In genomic region chr3:122427857-122428471, GRCh38 we compare ENCODE assay signal across 17 cellular contexts. TPM values are rescaled to one million over a fixed set of nuclear protein-coding genes. Genes with fewer than 3 reads are reported as not detected.
DNase-seq lines count a peak whose midpoint lies in the region; ATAC-seq and TF ChIP-seq lines count a peak whose summit lies in the region.
"Had no signal": no experiment of that assay in that cellular context is flagged by ENCODE, and none has a peak within 500 bp of the region (broad histone marks: within the 10 kb centered on the region; RNA-seq: fewer than 3 reads in every experiment).

No MANE protein-coding gene starts in this region.

- peak overlapping the region; percentile 85 for H3K27ac Mint-ChIP-seq in activated naive CD4-positive, alpha-beta T cell treated with anti-CD3 and anti-CD28 coated beads, Interleukin-2, amount 50 U/mL, for 24 hours
- H3K27ac Mint-ChIP-seq in effector memory CD8-positive, alpha-beta T cell: peak overlapping the region; percentile 60 to 81
- H3K27ac Mint-ChIP-seq in stimulated activated naive CD8-positive, alpha-beta T cell treated with anti-CD3 and anti-CD28 coated beads, Interleukin-15, Interleukin-2, amounts not matched to agents 100 ng/mL and 50 ng/mL, for 24 hours: peak overlapping the region; percentile 91
- no peak overlapping the region for H3K27ac Mint-ChIP-seq in progenitor cell of endocrine pancreas
- H3K27ac Mint-ChIP-seq: GM23338 had no signal

- H3K9ac ChIP-seq in SK-N-MC (ENCODE audit: insufficient read length): no peak overlapping the region

- peaks cover 89% of the 10 kb centered on the region for H3K36me3 ChIP-seq in SK-N-MC (ENCODE audit: insufficient read depth, low read length)

- no peak for DNase-seq in activated naive CD4-positive, alpha-beta T cell (lab: John Stamatoyannopoulos, UW)
- DNase-seq in SK-N-MC (ENCODE audit: low read depth, low spot score): no peak
- no peak for DNase-seq in effector memory CD8-positive, alpha-beta T cell
- no peak for DNase-seq in cerebellar cortex (ENCODE audit: low spot score)
- no peak for DNase-seq in AG08395 (ENCODE audit: low spot score)
- no peak for DNase-seq in progenitor cell of endocrine pancreas (ENCODE audit: low spot score, unreplicated experiment)
- DNase-seq: DMS153; effector CD4-positive, alpha-beta T cell; foreskin melanocyte; NCI-H187 treated with DMSO at 0.1 percent for 48 hours; NCI-H526; psoas muscle had no signal

- H3K9me3 ChIP-seq in SK-N-MC (ENCODE audit: low read depth, low read length): no peaks in the 10 kb centered on the region
- H3K9me3 ChIP-seq: ascending aorta, psoas muscle, vagina had no signal

- no peak overlapping the region for H3K4me3 Mint-ChIP-seq in activated naive CD4-positive, alpha-beta T cell treated with anti-CD3 and anti-CD28 coated beads, Interleukin-2, amount 50 U/mL, for 24 hours
- H3K4me3 Mint-ChIP-seq in effector memory CD8-positive, alpha-beta T cell: no peak overlapping the region
- no peak overlapping the region for H3K4me3 Mint-ChIP-seq in stimulated activated naive CD8-positive, alpha-beta T cell treated with anti-CD3 and anti-CD28 coated beads, Interleukin-15, Interleukin-2, amounts not matched to agents 100 ng/mL and 50 ng/mL, for 24 hours
- no peak overlapping the region for H3K4me3 Mint-ChIP-seq in progenitor cell of endocrine pancreas (ENCODE audit: low read depth)
- H3K4me3 Mint-ChIP-seq: GM23338 had no signal

- no peak overlapping the region for H3K4me3 ChIP-seq in SK-N-MC
- H3K4me3 ChIP-seq: ascending aorta, GM23338, psoas muscle, vagina had no signal

- H3K4me1 Mint-ChIP-seq in activated naive CD4-positive, alpha-beta T cell treated with anti-CD3 and anti-CD28 coated beads, Interleukin-2, amount 50 U/mL, for 24 hours: peaks cover 17% of the 10 kb centered on the region
- peaks cover 4 to 13% of the 10 kb centered on the region in 2 donors for H3K4me1 Mint-ChIP-seq in effector memory CD8-positive, alpha-beta T cell (ENCODE audit: low read depth in 2 of 2)
- peaks cover 22% of the 10 kb centered on the region for H3K4me1 Mint-ChIP-seq in stimulated activated naive CD8-positive, alpha-beta T cell treated with anti-CD3 and anti-CD28 coated beads, Interleukin-15, Interleukin-2, amounts not matched to agents 100 ng/mL and 50 ng/mL, for 24 hours (ENCODE audit: low read depth)
- H3K4me1 Mint-ChIP-seq in progenitor cell of endocrine pancreas (ENCODE audit: low read depth): peaks cover 1% of the 10 kb centered on the region
- H3K4me1 Mint-ChIP-seq: GM23338 had no signal

- H3K27me3 Mint-ChIP-seq in activated naive CD4-positive, alpha-beta T cell treated with anti-CD3 and anti-CD28 coated beads, Interleukin-2, amount 50 U/mL, for 24 hours: no peaks in the 10 kb centered on the region
- H3K27me3 Mint-ChIP-seq in effector memory CD8-positive, alpha-beta T cell: no peaks in the 10 kb centered on the region
- H3K27me3 Mint-ChIP-seq in stimulated activated naive CD8-positive, alpha-beta T cell treated with anti-CD3 and anti-CD28 coated beads, Interleukin-15, Interleukin-2, amounts not matched to agents 100 ng/mL and 50 ng/mL, for 24 hours: no peaks in the 10 kb centered on the region
- no peaks in the 10 kb centered on the region for H3K27me3 Mint-ChIP-seq in progenitor cell of endocrine pancreas

- no peak for TF ChIP-seq CTCF in progenitor cell of endocrine pancreas (IDR thresholded peaks at IDR 0.05; ENCODE audit: unreplicated experiment)

- H3K9me3 Mint-ChIP-seq in activated naive CD4-positive, alpha-beta T cell treated with anti-CD3 and anti-CD28 coated beads, Interleukin-2, amount 50 U/mL, for 24 hours: peaks cover 4% of the 10 kb centered on the region
- peaks cover 0 to 2% of the 10 kb centered on the region in 2 donors for H3K9me3 Mint-ChIP-seq in effector memory CD8-positive, alpha-beta T cell
- H3K9me3 Mint-ChIP-seq in stimulated activated naive CD8-positive, alpha-beta T cell treated with anti-CD3 and anti-CD28 coated beads, Interleukin-15, Interleukin-2, amounts not matched to agents 100 ng/mL and 50 ng/mL, for 24 hours: no peaks in the 10 kb centered on the region
- no peaks in the 10 kb centered on the region for H3K9me3 Mint-ChIP-seq in progenitor cell of endocrine pancreas (ENCODE audit: low read depth)
- H3K9me3 Mint-ChIP-seq: GM23338 had no signal

- peaks cover 55% of the 10 kb centered on the region for H3K36me3 Mint-ChIP-seq in activated naive CD4-positive, alpha-beta T cell treated with anti-CD3 and anti-CD28 coated beads, Interleukin-2, amount 50 U/mL, for 24 hours
- H3K36me3 Mint-ChIP-seq in effector memory CD8-positive, alpha-beta T cell (ENCODE audit: insufficient read depth): peaks cover 52% of the 10 kb centered on the region
- peaks cover 89% of the 10 kb centered on the region for H3K36me3 Mint-ChIP-seq in stimulated activated naive CD8-positive, alpha-beta T cell treated with anti-CD3 and anti-CD28 coated beads, Interleukin-15, Interleukin-2, amounts not matched to agents 100 ng/mL and 50 ng/mL, for 24 hours (ENCODE audit: low read depth)
- peaks cover 19% of the 10 kb centered on the region for H3K36me3 Mint-ChIP-seq in progenitor cell of endocrine pancreas (ENCODE audit: insufficient read depth)

- no peak for ATAC-seq in effector memory CD8-positive, alpha-beta T cell (replicated peaks)
- ATAC-seq: GM23338, psoas muscle had no signal

- peak overlapping the region; percentile 23 for H3K27ac ChIP-seq in SK-N-MC
- H3K27ac ChIP-seq: ascending aorta, psoas muscle, vagina had no signal

RNA-seq across cellular contexts. Expression of gene WDR5B, which starts 12.1 kb away (rescaled TPM):
- total RNA-seq in progenitor cell of endocrine pancreas: 6.6 and 7.5 TPM in 2 replicates

RNA-seq across cellular contexts. Expression of gene FAM162A, which starts 44.0 kb away (rescaled TPM):
- total RNA-seq in progenitor cell of endocrine pancreas: 52.5 and 61.3 TPM in 2 replicates

RNA-seq across cellular contexts. Expression of gene MIX23, which starts 44.9 kb away (rescaled TPM):
- total RNA-seq in progenitor cell of endocrine pancreas: 53.5 and 55.4 TPM in 2 replicates
- total RNA-seq: ascending aorta had no signal
